In the genomic region with DNA sequence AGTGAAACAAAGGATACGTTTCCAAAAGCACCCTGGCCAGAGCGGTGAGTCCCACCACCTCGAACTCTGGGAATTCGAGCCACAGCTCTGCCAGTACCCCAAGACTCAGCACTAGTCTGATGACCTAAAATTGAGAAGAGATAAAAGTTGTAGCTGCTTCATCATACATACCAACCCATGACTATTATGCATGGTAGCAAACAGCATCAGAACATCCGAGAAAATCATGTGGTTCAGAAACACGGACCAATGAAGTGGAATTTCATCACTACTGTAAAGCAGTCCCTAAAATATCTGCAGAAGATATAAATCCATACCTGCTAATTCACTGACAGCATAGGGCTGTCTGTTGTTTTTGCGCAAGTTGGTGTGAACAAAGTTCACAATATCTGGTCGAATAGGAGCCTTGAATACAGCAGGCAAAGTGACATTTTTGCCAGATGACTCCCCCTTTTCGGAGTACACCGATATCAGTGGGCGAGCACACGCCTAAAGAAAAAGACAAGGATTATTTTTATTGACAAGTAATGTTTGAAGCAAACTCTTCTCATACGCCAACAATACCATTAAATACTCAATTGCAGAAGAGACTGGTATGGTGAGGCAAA, we compare ENCODE assay signal across 8 cellular contexts. TPM values are rescaled to one million over a fixed set of nuclear protein-coding genes. Genes with fewer than 3 reads are reported as not detected.
DNase-seq lines count a peak whose midpoint lies in the region; TF ChIP-seq lines count a peak whose summit lies in the region.
"Not testable (repeated sequence)": the region's sequence is repeated elsewhere in the genome, so short reads cannot be mapped to it uniquely, and the experiment has no call there.

No MANE protein-coding gene starts in this region.

- H3K27me3 ChIP-seq in SK-N-SH (ENCODE audit: insufficient read depth); endodermal cell (ENCODE audit: control insufficient read depth, insufficient read depth, low read length, poor library complexity, severe bottlenecking); iPS-20b (ENCODE audit: insufficient read depth, low read length); suprapubic skin: not testable (repeated sequence)

- POLR2A ChIA-PET in SK-N-SH (lab: Yijun Ruan, JAX), result not testable (repeated sequence)

- peak overlapping the region in 6 of 7 donors; percentile 4 to 86 (median 60) for H3K27ac Mint-ChIP-seq in CD14-positive monocyte
- peak overlapping the region; percentile 100 for H3K27ac Mint-ChIP-seq in activated naive CD8-positive, alpha-beta T cell treated with anti-CD3 and anti-CD28 coated beads for 36 hours
- peak overlapping the region; percentile 78 for H3K27ac Mint-ChIP-seq in endodermal cell
- peak overlapping the region; percentile 58 for H3K27ac Mint-ChIP-seq in neural crest cell (ENCODE audit: unreplicated experiment)

- TF ChIP-seq EP300 in SK-N-SH (IDR thresholded peaks at IDR 0.05; ENCODE audit: borderline replicate concordance in 1 of 2, low read depth in 1 of 2, low read length in 1 of 2); suprapubic skin (IDR thresholded peaks at IDR 0.05): not testable (repeated sequence)

- H3K27me3 Mint-ChIP-seq in CD14-positive monocyte (ENCODE audit: low read depth in 3 of 3); activated naive CD8-positive, alpha-beta T cell treated with anti-CD3 and anti-CD28 coated beads for 36 hours; endodermal cell (ENCODE audit: insufficient read depth); neural crest cell (ENCODE audit: low read depth): not testable (repeated sequence)

- not testable (repeated sequence) for TF ChIP-seq POLR2A in suprapubic skin (IDR thresholded peaks at IDR 0.05)

- H3K36me3 Mint-ChIP-seq in CD14-positive monocyte, result peaks cover 49 to 51% of the 10 kb centered on the region in 2 donors
- peaks cover 65% of the 10 kb centered on the region for H3K36me3 Mint-ChIP-seq in activated naive CD8-positive, alpha-beta T cell treated with anti-CD3 and anti-CD28 coated beads for 36 hours
- peaks cover 63% of the 10 kb centered on the region for H3K36me3 Mint-ChIP-seq in endodermal cell (ENCODE audit: low read depth)
- H3K36me3 Mint-ChIP-seq in neural crest cell (ENCODE audit: low read depth), result peaks cover 33% of the 10 kb centered on the region

- TF ChIP-seq CTCF in CD14-positive monocyte (IDR thresholded peaks at IDR 0.05); SK-N-SH (IDR thresholded peaks at IDR 0.05); endodermal cell (conservative IDR thresholded peaks at IDR 0.05); neural crest cell (conservative IDR thresholded peaks at IDR 0.05); suprapubic skin (IDR thresholded peaks at IDR 0.05): not testable (repeated sequence)

- H3F3A ChIP-seq in SK-N-SH (replicated peaks; ENCODE audit: insufficient read depth), result peaks cover 49% of the 10 kb centered on the region

- peaks cover 9 to 12% of the 10 kb centered on the region in 2 experiments; a peak in 3 of 4 replicates for H3K4me1 ChIP-seq in SK-N-SH (ENCODE audit: control insufficient read depth in 1 of 2, insufficient read depth in 2 of 2, low read depth in 1 of 2, low read length in 1 of 2)
- not testable (repeated sequence) for H3K4me1 ChIP-seq in endodermal cell (ENCODE audit: control insufficient read depth, insufficient read depth, low read length); iPS-20b (ENCODE audit: insufficient read depth, low read length)
- H3K4me1 ChIP-seq in suprapubic skin, result peaks cover 42% of the 10 kb centered on the region

- H4K20me1 ChIP-seq in SK-N-SH (ENCODE audit: insufficient read depth), result peaks cover 59% of the 10 kb centered on the region

- intact Hi-C loops in CD14-positive monocyte (cut with micrococcal nuclease), result loop anchor here in 1 of 2 donors (5.0 kb wide), 1 partner anchor 116 kb away; the partner anchor contains the start of gene MAP2K1

- H3K4me3 ChIP-seq in SK-N-SH (ENCODE audit: low read depth in 2 of 2, low read length in 1 of 2) (peak overlapping the region; percentile 79 to 98), endodermal cell (ENCODE audit: low read length) (peak overlapping the region; percentile 96), iPS-20b (ENCODE audit: low read length) (peak overlapping the region; percentile 85), suprapubic skin (peak overlapping the region; percentile 81)

- peaks cover 33% of the 10 kb centered on the region for H3K4me1 Mint-ChIP-seq in CD14-positive monocyte
- peaks cover 47% of the 10 kb centered on the region for H3K4me1 Mint-ChIP-seq in activated naive CD8-positive, alpha-beta T cell treated with anti-CD3 and anti-CD28 coated beads for 36 hours
- peaks cover 33% of the 10 kb centered on the region for H3K4me1 Mint-ChIP-seq in endodermal cell
- peaks cover 49% of the 10 kb centered on the region for H3K4me1 Mint-ChIP-seq in neural crest cell

- H3K27ac ChIP-seq in SK-N-SH (ENCODE audit: low read depth in 2 of 2, low read length in 1 of 2), result peak overlapping the region; percentile 16 to 96; a peak in 2 of 4 replicates
- H3K27ac ChIP-seq in endodermal cell (ENCODE audit: low read depth, low read length); iPS-20b (ENCODE audit: low read length); suprapubic skin: not testable (repeated sequence)

- peak overlapping the region; percentile 75 for H3K4me2 ChIP-seq in SK-N-SH

- H3K9me3 ChIP-seq in SK-N-SH; endodermal cell (ENCODE audit: control insufficient read depth, low read length); iPS-20b (ENCODE audit: insufficient read depth, low read depth, low read length); suprapubic skin: not testable (repeated sequence)

- H3K9me3 Mint-ChIP-seq in CD14-positive monocyte; activated naive CD8-positive, alpha-beta T cell treated with anti-CD3 and anti-CD28 coated beads for 36 hours; endodermal cell; neural crest cell: not testable (repeated sequence)

- H3K36me3 ChIP-seq in SK-N-SH (replicated peaks in 1 of 2; ENCODE audit: control insufficient read depth in 1 of 2, insufficient read depth in 2 of 2, low read length in 1 of 2), result peaks cover 52 to 56% of the 10 kb centered on the region in 2 experiments
- H3K36me3 ChIP-seq in endodermal cell (ENCODE audit: control insufficient read depth, insufficient read depth, low read length), result peaks cover 56% of the 10 kb centered on the region
- H3K36me3 ChIP-seq in iPS-20b (ENCODE audit: insufficient read depth, low read depth, low read length), result peaks cover 62% of the 10 kb centered on the region
- H3K36me3 ChIP-seq in suprapubic skin, result peaks cover 46% of the 10 kb centered on the region

- WGBS in SK-N-SH (ENCODE audit: low lambda C conversion rate), result 8% methylated on average over 13 of the region's 13 CpGs
- 59 to 63% methylated on average over 5 to 13 of the region's 13 CpGs for WGBS in endodermal cell (ENCODE audit: insufficient coverage in 1 of 2, insufficient read length in 1 of 2), 2 experiments
- 50% methylated on average over 13 of the region's 13 CpGs for WGBS in suprapubic skin

- not testable (repeated sequence) for DNase-seq in CD14-positive monocyte (ENCODE audit: low spot score); SK-N-SH; activated naive CD8-positive, alpha-beta T cell treated with anti-CD3 and anti-CD28 coated beads for 36 hours; endodermal cell; neural crest cell (ENCODE audit: low read depth, low spot score); suprapubic skin (ENCODE audit: low spot score in 2 of 2)
- DNase-seq in HT-29 (ENCODE audit: low spot score), result peak; percentile 42

- TF ChIP-seq RAD21 in SK-N-SH (IDR thresholded peaks at IDR 0.05; ENCODE audit: low read length), result not testable (repeated sequence)

- not testable (repeated sequence) for H3K4me3 Mint-ChIP-seq in CD14-positive monocyte
- H3K4me3 Mint-ChIP-seq in activated naive CD8-positive, alpha-beta T cell treated with anti-CD3 and anti-CD28 coated beads for 36 hours, result peak overlapping the region; percentile 100
- peak overlapping the region; percentile 91 for H3K4me3 Mint-ChIP-seq in endodermal cell
- H3K4me3 Mint-ChIP-seq in neural crest cell, result peak overlapping the region; percentile 98

- H3K9me2 ChIP-seq in SK-N-SH, result not testable (repeated sequence)

- not testable (repeated sequence) for H2AFZ ChIP-seq in SK-N-SH (ENCODE audit: low read depth)

- peaks cover 74% of the 10 kb centered on the region for H3K79me2 ChIP-seq in SK-N-SH (ENCODE audit: insufficient read depth)

- CTCF ChIA-PET in SK-N-SH (lab: Yijun Ruan, JAX), result interaction anchor here (1.3 kb wide), 1 partner anchor 892 kb away, joined by 3 read pairs; the partner anchor contains the start of gene INTS14

- H3K9ac ChIP-seq in SK-N-SH, result peak overlapping the region; percentile 96
- H3K9ac ChIP-seq in endodermal cell (ENCODE audit: extremely low read depth, low read length, poor library complexity, severe bottlenecking), result peak overlapping the region; percentile 96
- H3K9ac ChIP-seq in iPS-20b (ENCODE audit: low read depth, low read length), result peak overlapping the region; percentile 99

RNA-seq across cellular contexts. Expression of gene RPL4, which starts 1.5 kb away (rescaled TPM):
- polyA plus RNA-seq in CD14-positive monocyte (100 to 1,000 TPM; 533 to 536 TPM), SK-N-SH (2012; rRNA removed) (3,177 and 3,833 TPM in 2 replicates)
- 5,364 and 5,662 TPM in 2 replicates for total RNA-seq in HT-29 (2014; rRNA removed; shearing (Covaris generic))
- polyA plus RNA-seq in SK-N-SH (2012; cell fraction: cytosol; rRNA removed), result 3,533 and 4,133 TPM in 2 replicates
- polyA plus RNA-seq in SK-N-SH (2012; cell fraction: nucleus; rRNA removed), result 1,107 and 1,671 TPM in 2 replicates
- 1,000 to 10,000 TPM; 4,670 to 4,826 TPM for total RNA-seq in activated naive CD8-positive, alpha-beta T cell treated with anti-CD3 and anti-CD28 coated beads for 36 hours
- total RNA-seq in endodermal cell (1,000 to 10,000 TPM; 2,700 to 3,227 TPM), neural crest cell (3,194 and 3,277 TPM in 2 replicates), suprapubic skin (1,000 to 10,000 TPM; 3,240 to 5,495 (median 4,865) TPM)
- polyA plus RNA-seq in endodermal cell (2013, experiment 1 of 2), result 4,331 TPM
- polyA plus RNA-seq in endodermal cell (2013, experiment 2 of 2), result 4,059 TPM

RNA-seq across cellular contexts. Expression of gene ZWILCH, which starts 2.0 kb away (rescaled TPM):
- 1 to 10 TPM; 2.4 to 3.1 TPM for polyA plus RNA-seq in CD14-positive monocyte
- total RNA-seq in HT-29 (2014; rRNA removed; shearing (Covaris generic)), result 9.2 and 15.4 TPM in 2 replicates
- polyA plus RNA-seq in SK-N-SH (2012; rRNA removed), result 8.2 and 13.5 TPM in 2 replicates
- polyA plus RNA-seq in SK-N-SH (2012; cell fraction: cytosol; rRNA removed), result 13.6 and 15.4 TPM in 2 replicates
- 4.1 and 15.5 TPM in 2 replicates for polyA plus RNA-seq in SK-N-SH (2012; cell fraction: nucleus; rRNA removed)
- 10 to 100 TPM; 40.7 to 41.1 TPM for total RNA-seq in activated naive CD8-positive, alpha-beta T cell treated with anti-CD3 and anti-CD28 coated beads for 36 hours
- 10 to 100 TPM; 37.3 to 44.2 TPM for total RNA-seq in endodermal cell
- 41.3 TPM for polyA plus RNA-seq in endodermal cell (2013, experiment 1 of 2)
- polyA plus RNA-seq in endodermal cell (2013, experiment 2 of 2), result 36.1 TPM
- total RNA-seq in neural crest cell, result 30.9 and 32.1 TPM in 2 replicates
- 1 to 10 TPM; 4.7 to 8.9 (median 5.1) TPM for total RNA-seq in suprapubic skin

RNA-seq across cellular contexts. Expression of gene SNAPC5, which starts 5.6 kb away (rescaled TPM):
- polyA plus RNA-seq in CD14-positive monocyte (10 to 100 TPM; 30.2 to 32.5 TPM), SK-N-SH (2012; rRNA removed) (57.8 and 65.0 TPM in 2 replicates)
- total RNA-seq in HT-29 (2014; rRNA removed; shearing (Covaris generic)), result 27.9 and 32.3 TPM in 2 replicates
- 85.0 and 93.3 TPM in 2 replicates for polyA plus RNA-seq in SK-N-SH (2012; cell fraction: cytosol; rRNA removed)
- polyA plus RNA-seq in SK-N-SH (2012; cell fraction: nucleus; rRNA removed), result 20.5 and 25.1 TPM in 2 replicates
- 10 to 100 TPM; 43.3 to 49.1 TPM for total RNA-seq in activated naive CD8-positive, alpha-beta T cell treated with anti-CD3 and anti-CD28 coated beads for 36 hours
- total RNA-seq in endodermal cell (10 to 100 TPM; 25.4 to 27.4 TPM), neural crest cell (22.9 and 23.3 TPM in 2 replicates), suprapubic skin (10 to 100 TPM in 3 of 4 donors, 1 to 10 TPM in 1; 9.9 to 26.8 (median 17.3) TPM)
- polyA plus RNA-seq in endodermal cell (2013, experiment 1 of 2), result 22.0 TPM
- 25.3 TPM for polyA plus RNA-seq in endodermal cell (2013, experiment 2 of 2)
